8 cellular contexts compared by ENCODE assay signal in genomic region chr10:52883996-52884871, GRCh38.
DNase-seq lines count a peak whose midpoint lies in the region; ATAC-seq and TF ChIP-seq lines count a peak whose summit lies in the region.

No MANE protein-coding gene starts in this region.

- BruUV-seq in mammary epithelial cell (replicated peaks; lab: Mats Ljungman, UMichigan): no TSS peak

- no peaks in the 10 kb centered on the region for H3K9me3 ChIP-seq in mammary epithelial cell (replicated peaks; ENCODE audit: insufficient read depth, low read length)
- no peaks in the 10 kb centered on the region for H3K9me3 ChIP-seq in transverse colon

- CTCF ChIA-PET in mammary epithelial cell (lab: Charles Lee; ENCODE audit: low non-redundant PET): interaction anchor here (1.1 kb wide), 1 partner anchor 66 kb away, joined by 10 read pairs; no protein-coding TSS in a partner anchor

- ATAC-seq in GM19324 (IDR thresholded peaks at IDR 0.05; ENCODE audit: low FRiP score, unreplicated experiment) (peak; percentile 94), HG03139 (IDR thresholded peaks at IDR 0.05; ENCODE audit: unreplicated experiment) (peak; percentile 99)

- peak; percentile 2 for DNase-seq in Daoy (ENCODE audit: low read depth)
- DNase-seq in NCI-H748 (lab: John Stamatoyannopoulos, UW; ENCODE audit: unreplicated experiment): peak; percentile 57
- DNase-seq in mammary epithelial cell: peak; percentile 97
- DNase-seq in kidney epithelial cell (ENCODE audit: low read depth): peak; percentile 83
- DNase-seq in transverse colon: no peak
- no peak for DNase-seq in lower leg skin (ENCODE audit: low spot score in 2 of 2)

- TF ChIP-seq POLR2A in transverse colon (IDR thresholded peaks at IDR 0.05): no peak
- no peak for TF ChIP-seq POLR2A in lower leg skin (IDR thresholded peaks at IDR 0.05)

- H3K4me1 ChIP-seq in mammary epithelial cell (ENCODE audit: insufficient read depth, low read length) (peaks cover 23% of the 10 kb centered on the region), transverse colon (peaks cover 0 to 3% (median 0%) of the 10 kb centered on the region in 4 donors)

- H3K36me3 ChIP-seq in mammary epithelial cell (ENCODE audit: insufficient read depth, low read length) (no peaks in the 10 kb centered on the region), kidney epithelial cell (ENCODE audit: control insufficient read depth, insufficient read depth, low read length) (no peaks in the 10 kb centered on the region), transverse colon (no peaks in the 10 kb centered on the region)

- H3K9ac ChIP-seq in mammary epithelial cell (ENCODE audit: insufficient read depth, low read length): peak overlapping the region; percentile 46

- dilution Hi-C loops in mammary epithelial cell (cut with HindIII; ENCODE audit: low sequenced_read_pairs): no loop called here

- H3K27ac ChIP-seq in mammary epithelial cell (ENCODE audit: insufficient read depth, low read depth, low read length) (peak overlapping the region; percentile 81), transverse colon (no peak overlapping the region)

- TF ChIP-seq EP300 in transverse colon (IDR thresholded peaks at IDR 0.05; ENCODE audit: low read depth): no peak

- no peaks in the 10 kb centered on the region for H3K27me3 ChIP-seq in mammary epithelial cell (ENCODE audit: insufficient read depth, low read length)
- no peaks in the 10 kb centered on the region for H3K27me3 ChIP-seq in kidney epithelial cell (ENCODE audit: control insufficient read depth, insufficient read depth, low read length)
- H3K27me3 ChIP-seq in transverse colon: no peaks in the 10 kb centered on the region

- H2AFZ ChIP-seq in mammary epithelial cell (ENCODE audit: low read depth, low read length): peak overlapping the region; percentile 87

- in situ Hi-C loops in mammary epithelial cell (cut with MboI; ENCODE audit: low sequenced_read_pairs in 2 of 2) (no loop called here), transverse colon (cut with MboI; ENCODE audit: low pct_ligation_motif_present in 1 of 4, low pct_unique_long_range_greater_than_20kb in 1 of 4, low sequenced_read_pairs in 3 of 4) (no loop called here)

- 9% methylated on average over 33 of the region's 33 CpGs for WGBS in mammary epithelial cell (ENCODE audit: low coverage, missing lambda C conversion rate)
- WGBS in transverse colon (ENCODE audit: low coverage in 1 of 2), 2 donors: 32 to 35% methylated on average over 13 to 33 of the region's 33 CpGs
- WGBS in lower leg skin, 2 donors: 23 to 33% methylated on average over 33 of the region's 33 CpGs

- no peaks in the 10 kb centered on the region for H3K79me2 ChIP-seq in mammary epithelial cell (ENCODE audit: insufficient read depth, low read length)

- H3K4me3 ChIP-seq in mammary epithelial cell (replicated peaks in 1 of 3; ENCODE audit: insufficient read depth in 1 of 3, low read depth in 2 of 3, low read length in 3 of 3) (peak overlapping the region; percentile 35 to 54 (median 49)), kidney epithelial cell (ENCODE audit: low read depth, low read length) (peak overlapping the region; percentile 24), transverse colon (no peak overlapping the region), lower leg skin (ENCODE audit: low read depth, poor library complexity, severe bottlenecking) (no peak overlapping the region)

- no peaks in the 10 kb centered on the region for H4K20me1 ChIP-seq in mammary epithelial cell (ENCODE audit: insufficient read depth, low read length)

- peak overlapping the region; percentile 78 for H3K4me2 ChIP-seq in mammary epithelial cell (ENCODE audit: insufficient read depth, low read depth, low read length)

- TF ChIP-seq CTCF in mammary epithelial cell (conservative IDR thresholded peaks at IDR 0.05 in 1 of 2, IDR thresholded peaks at IDR 0.05 in 1 of 2; ENCODE audit: extremely low read depth in 1 of 2, insufficient read depth in 1 of 2, low read depth in 1 of 2, low read length in 2 of 2) (peak; percentile 86 to 87), kidney epithelial cell (IDR thresholded peaks at IDR 0.05; ENCODE audit: insufficient read depth, low read length, poor library complexity, severe bottlenecking) (peak; percentile 76), transverse colon (IDR thresholded peaks at IDR 0.05) (peak; percentile 55 to 62 (median 59)), lower leg skin (IDR thresholded peaks at IDR 0.05) (no peak)

- intact Hi-C loops in mammary epithelial cell (cut with micrococcal nuclease) (loop anchor here (1.0 to 5.0 kb wide), 9 partner anchors 19 to 1519 kb away; no protein-coding TSS in a partner anchor), transverse colon (cut with DNase I; ENCODE audit: low total_unique reads) (no loop called here), lower leg skin (cut with DNase I; ENCODE audit: low total_unique reads) (no loop called here)

Comparison
In these comparisons a context has a peak if more than half of its experiments do, and no peak if none do; other contexts are left out.
1. DNase-seq: peak in Daoy (single experiment), NCI-H748 (single experiment), mammary epithelial cell (single experiment) and kidney epithelial cell (single experiment); none in transverse colon (single experiment) and lower leg skin (0 of 2).
2. H3K4me3 ChIP-seq: peak in mammary epithelial cell (3 of 3) and kidney epithelial cell (single experiment); none in transverse colon (0 of 4) and lower leg skin (single experiment).
3. CTCF ChIP-seq: peak in mammary epithelial cell (2 of 2), kidney epithelial cell (single experiment) and transverse colon (5 of 5); none in lower leg skin (0 of 3).